8 cellular contexts compared by ENCODE assay signal in genomic region chrX:19343462-19344206, GRCh38. TPM values are rescaled to one million over a fixed set of nuclear protein-coding genes. Genes with fewer than 3 reads are reported as not detected.
A peak's percentile ranks its signal among the peaks of the same experiment; 100 is the strongest.
DNase-seq lines count a peak whose midpoint lies in the region; ATAC-seq and TF ChIP-seq lines count a peak whose summit lies in the region.

PDHA1 (plus strand) TSS chrX:19343927; CDS start chrX:19344038, 111 bp downstream.

- peak within 1 kb of the TSS; percentile 82 for H3K27ac ChIP-seq in DND-41 (ENCODE audit: low read length)
- H3K27ac ChIP-seq in GM23248, result peak within 1 kb of the TSS; percentile 81
- H3K27ac ChIP-seq in esophagus squamous epithelium, result peak within 1 kb of the TSS; percentile 89 to 93 (median 92)

- H3K9me3 ChIP-seq in DND-41 (ENCODE audit: insufficient read depth, low read length, severe bottlenecking) (no peaks in the 10 kb centered on the region), GM23248 (ENCODE audit: low read depth) (no peaks in the 10 kb centered on the region), esophagus squamous epithelium (no peaks in the 10 kb centered on the region)

- no peaks in the 10 kb centered on the region for H3K9me2 ChIP-seq in GM23248 (ENCODE audit: insufficient read depth)

- 0 to 1% methylated on average over 8 to 10 of the region's 64 CpGs for WGBS in GM23248 (ENCODE audit: low coverage in 1 of 2, low lambda C conversion rate in 2 of 2, missing lambda C conversion rate in 2 of 2), 2 experiments
- WGBS in esophagus squamous epithelium, 2 donors, result 29% methylated on average over 1 of the region's 64 CpGs; no CpG with 5 or more reads in 1 of the 2 donors

- in situ Hi-C loops in GM23248 (cut with MboI), result no loop called here

- H3K4me3 ChIP-seq in DND-41 (ENCODE audit: low read depth in 1 of 2, low read length in 2 of 2) (peak within 1 kb of the TSS; percentile 62 to 82), GM23248 (peak within 1 kb of the TSS; percentile 83), esophagus squamous epithelium (peak within 1 kb of the TSS; percentile 69 to 83 (median 74))

- no peaks in the 10 kb centered on the region for H3K27me3 ChIP-seq in DND-41 (ENCODE audit: insufficient read depth, low read length, poor library complexity)
- no peaks in the 10 kb centered on the region for H3K27me3 ChIP-seq in GM23248 (replicated peaks; ENCODE audit: insufficient read depth)
- no peaks in the 10 kb centered on the region for H3K27me3 ChIP-seq in esophagus squamous epithelium

- peak within 1 kb of the TSS; percentile 75 for H3K4me2 ChIP-seq in DND-41 (ENCODE audit: insufficient read depth, low read length)
- H3K4me2 ChIP-seq in GM23248 (ENCODE audit: unreplicated experiment), result peak within 1 kb of the TSS; percentile 83

- H3K4me1 ChIP-seq in DND-41 (ENCODE audit: insufficient read depth, low read length) (peaks cover 29% of the 10 kb centered on the region), GM23248 (ENCODE audit: insufficient read depth) (peaks cover 15% of the 10 kb centered on the region), esophagus squamous epithelium (peaks cover 0 to 31% (median 11%) of the 10 kb centered on the region in 3 donors)

- DNase-seq in DND-41 (peak; percentile 94), GM23248 (peak; percentile 94), Kasumi-1 (lab: John Stamatoyannopoulos, UW) (peak; percentile 80 to 81), RPMI7951 (ENCODE audit: low read depth) (peak; percentile 92), esophagus squamous epithelium (lab: John Stamatoyannopoulos, UW) (peak; percentile 64), naive B cell (peak; percentile 90)
- peak; percentile 90 for DNase-seq in activated T-helper 1 cell treated with anti-CD3 and anti-CD28 coated beads, Interleukin-12 subunit alpha, Interleukin-12 subunit beta, Interleukin-2, Interleukin-4 antibody, amounts not matched to agents 30 ng/mL and 10 ng/mL and 1 ng/mL, durations not matched to agents 14 hours and 24 hours and 36 hours (ENCODE audit: low spot score)

- ATAC-seq in DND-41 (ENCODE audit: insufficient read depth, low read depth) (peak; percentile 94), naive B cell (ENCODE audit: low read depth in 2 of 2) (peak; percentile 95)
- ATAC-seq in stimulated activated memory B cell treated with anti-CD40 and anti-IgM and Interleukin-4, amounts not matched to agents 10 μg/mL and 1 μg/mL and 100 μg/mL, for 72 hours, result peak; percentile 100

- intact Hi-C loops in activated T-helper 1 cell treated with anti-CD3 and anti-CD28 coated beads, Interleukin-12 subunit alpha, Interleukin-12 subunit beta, Interleukin-2, Interleukin-4 antibody, amounts not matched to agents 30 ng/mL and 10 ng/mL and 1 ng/mL, durations not matched to agents 14 hours and 24 hours and 36 hours (cut with micrococcal nuclease), result loop anchor here (1.0 to 10.0 kb wide), 7 partner anchors 8 to 1606 kb away; partner anchors contain the start of genes BCLAF3, CDKL5, PHKA2 and RPS6KA3
- intact Hi-C loops in esophagus squamous epithelium (cut with DNase I), result no loop called here

- peak in 2 of 4 donors; percentile 35 to 68 for TF ChIP-seq POLR2A in esophagus squamous epithelium (IDR thresholded peaks at IDR 0.05)

- peaks cover 4% of the 10 kb centered on the region for H3K36me3 Mint-ChIP-seq in activated T-helper 1 cell treated with anti-CD3 and anti-CD28 coated beads, Interleukin-12 subunit alpha, Interleukin-12 subunit beta, Interleukin-2, Interleukin-4 antibody, amounts not matched to agents 30 ng/mL and 10 ng/mL and 1 ng/mL, durations not matched to agents 14 hours and 24 hours and 36 hours (ENCODE audit: low read depth)
- H3K36me3 Mint-ChIP-seq in naive B cell, result no peaks in the 10 kb centered on the region
- H3K36me3 Mint-ChIP-seq in stimulated activated memory B cell treated with anti-CD40 and anti-IgM and Interleukin-4, amounts not matched to agents 10 μg/mL and 1 μg/mL and 100 μg/mL, for 72 hours, result no peaks in the 10 kb centered on the region

- H3K4me3 Mint-ChIP-seq in activated T-helper 1 cell treated with anti-CD3 and anti-CD28 coated beads, Interleukin-12 subunit alpha, Interleukin-12 subunit beta, Interleukin-2, Interleukin-4 antibody, amounts not matched to agents 30 ng/mL and 10 ng/mL and 1 ng/mL, durations not matched to agents 14 hours and 24 hours and 36 hours, result peak within 1 kb of the TSS; percentile 90
- H3K4me3 Mint-ChIP-seq in naive B cell, result peak within 1 kb of the TSS; percentile 88 to 95 (median 92)
- peak within 1 kb of the TSS; percentile 90 for H3K4me3 Mint-ChIP-seq in stimulated activated memory B cell treated with anti-CD40 and anti-IgM and Interleukin-4, amounts not matched to agents 10 μg/mL and 1 μg/mL and 100 μg/mL, for 72 hours

- H3K4me1 Mint-ChIP-seq in activated T-helper 1 cell treated with anti-CD3 and anti-CD28 coated beads, Interleukin-12 subunit alpha, Interleukin-12 subunit beta, Interleukin-2, Interleukin-4 antibody, amounts not matched to agents 30 ng/mL and 10 ng/mL and 1 ng/mL, durations not matched to agents 14 hours and 24 hours and 36 hours (ENCODE audit: low read depth), result peaks cover 13% of the 10 kb centered on the region
- peaks cover 6 to 16% (median 6%) of the 10 kb centered on the region in 3 donors for H3K4me1 Mint-ChIP-seq in naive B cell
- no peaks in the 10 kb centered on the region for H3K4me1 Mint-ChIP-seq in stimulated activated memory B cell treated with anti-CD40 and anti-IgM and Interleukin-4, amounts not matched to agents 10 μg/mL and 1 μg/mL and 100 μg/mL, for 72 hours

- H3K79me2 ChIP-seq in DND-41 (ENCODE audit: insufficient read depth, low read length), result peaks cover 47% of the 10 kb centered on the region
- peaks cover 46% of the 10 kb centered on the region for H3K79me2 ChIP-seq in GM23248 (ENCODE audit: insufficient read depth)

- H3K9ac ChIP-seq in DND-41 (ENCODE audit: low read depth, low read length), result peak within 1 kb of the TSS; percentile 77
- peak within 1 kb of the TSS; percentile 91 for H3K9ac ChIP-seq in GM23248

- peaks cover 13% of the 10 kb centered on the region; the same call in 1 of the 2 replicates for H3F3A ChIP-seq in GM23248 (ENCODE audit: insufficient read depth)

- no peaks in the 10 kb centered on the region for H3K9me3 Mint-ChIP-seq in activated T-helper 1 cell treated with anti-CD3 and anti-CD28 coated beads, Interleukin-12 subunit alpha, Interleukin-12 subunit beta, Interleukin-2, Interleukin-4 antibody, amounts not matched to agents 30 ng/mL and 10 ng/mL and 1 ng/mL, durations not matched to agents 14 hours and 24 hours and 36 hours
- no peaks in the 10 kb centered on the region for H3K9me3 Mint-ChIP-seq in naive B cell
- no peaks in the 10 kb centered on the region for H3K9me3 Mint-ChIP-seq in stimulated activated memory B cell treated with anti-CD40 and anti-IgM and Interleukin-4, amounts not matched to agents 10 μg/mL and 1 μg/mL and 100 μg/mL, for 72 hours

- peaks cover 2% of the 10 kb centered on the region for H3K27me3 Mint-ChIP-seq in activated T-helper 1 cell treated with anti-CD3 and anti-CD28 coated beads, Interleukin-12 subunit alpha, Interleukin-12 subunit beta, Interleukin-2, Interleukin-4 antibody, amounts not matched to agents 30 ng/mL and 10 ng/mL and 1 ng/mL, durations not matched to agents 14 hours and 24 hours and 36 hours (ENCODE audit: insufficient read depth)
- peaks cover 5 to 29% (median 13%) of the 10 kb centered on the region in 3 donors for H3K27me3 Mint-ChIP-seq in naive B cell
- no peaks in the 10 kb centered on the region for H3K27me3 Mint-ChIP-seq in stimulated activated memory B cell treated with anti-CD40 and anti-IgM and Interleukin-4, amounts not matched to agents 10 μg/mL and 1 μg/mL and 100 μg/mL, for 72 hours

- TF ChIP-seq CTCF in DND-41 (IDR thresholded peaks at IDR 0.05; ENCODE audit: borderline replicate concordance, extremely low read depth, low read length, poor library complexity, severe bottlenecking) (no peak), esophagus squamous epithelium (IDR thresholded peaks at IDR 0.05) (no peak)

- H4K20me1 ChIP-seq in DND-41 (ENCODE audit: insufficient read depth, low read length), result peaks cover 7% of the 10 kb centered on the region; the same call in 1 of the 2 replicates
- no peaks in the 10 kb centered on the region; the same call in 1 of the 2 replicates for H4K20me1 ChIP-seq in GM23248 (ENCODE audit: insufficient read depth)

- peaks cover 6% of the 10 kb centered on the region for H3K36me3 ChIP-seq in DND-41 (ENCODE audit: insufficient read depth, low read length)
- H3K36me3 ChIP-seq in GM23248 (ENCODE audit: low read depth), result no peaks in the 10 kb centered on the region
- peaks cover 0 to 3% (median 0%) of the 10 kb centered on the region in 3 donors for H3K36me3 ChIP-seq in esophagus squamous epithelium

- peak within 1 kb of the TSS; percentile 90 for H3K27ac Mint-ChIP-seq in activated T-helper 1 cell treated with anti-CD3 and anti-CD28 coated beads, Interleukin-12 subunit alpha, Interleukin-12 subunit beta, Interleukin-2, Interleukin-4 antibody, amounts not matched to agents 30 ng/mL and 10 ng/mL and 1 ng/mL, durations not matched to agents 14 hours and 24 hours and 36 hours
- H3K27ac Mint-ChIP-seq in naive B cell, result peak within 1 kb of the TSS; percentile 92 to 98 (median 94)
- peak within 1 kb of the TSS; percentile 77 for H3K27ac Mint-ChIP-seq in stimulated activated memory B cell treated with anti-CD40 and anti-IgM and Interleukin-4, amounts not matched to agents 10 μg/mL and 1 μg/mL and 100 μg/mL, for 72 hours

- H2AFZ ChIP-seq in DND-41 (ENCODE audit: low read depth, low read length) (peak within 1 kb of the TSS; percentile 93), GM23248 (peak within 1 kb of the TSS; percentile 98)

RNA-seq across cellular contexts. Expression of gene PDHA1, which starts in this region (rescaled TPM):
- total RNA-seq in GM23248 (2014; rRNA removed; shearing (Covaris generic)), result 31.0 and 44.3 TPM in 2 replicates
- 130 and 142 TPM in 2 replicates for polyA plus RNA-seq in GM23248 (2016; fragmentation: Nextera tagmentation; extraction: Ambion mirVana)
- total RNA-seq in RPMI7951 (2014; rRNA removed; shearing (Covaris generic)), result 91.4 and 109 TPM in 2 replicates
- 213 and 218 TPM in 2 replicates for total RNA-seq in activated T-helper 1 cell treated with anti-CD3 and anti-CD28 coated beads, Interleukin-12 subunit alpha, Interleukin-12 subunit beta, Interleukin-2, Interleukin-4 antibody, amounts not matched to agents 30 ng/mL and 10 ng/mL and 1 ng/mL, durations not matched to agents 14 hours and 24 hours and 36 hours
- total RNA-seq in esophagus squamous epithelium, result 100 to 1,000 TPM in 1 of 4 donors, 10 to 100 TPM in 3; 48.8 to 121 (median 66.5) TPM
- polyA plus RNA-seq in naive B cell (ENCODE audit: low read depth in 6 of 6), result 10 to 100 TPM; 45.1 to 83.7 (median 61.7) TPM

Comparison
In these comparisons a context has a peak if more than half of its experiments do, and no peak if none do; other contexts are left out.
1. Peak in every context shown above with its lines: DNase-seq, ATAC-seq, H3K4me3 ChIP-seq and H3K27ac ChIP-seq.